Comparison of ENCODE assay signal across 8 cellular contexts in genomic region chr10:63573068-63573697, GRCh38. TPM values are rescaled to one million over a fixed set of nuclear protein-coding genes. Genes with fewer than 3 reads are reported as not detected.
DNase-seq lines count a peak whose midpoint lies in the region; ATAC-seq and TF ChIP-seq lines count a peak whose summit lies in the region.

No MANE protein-coding gene starts in this region.

- H3K4me3 ChIP-seq in SK-N-SH (ENCODE audit: low read depth in 2 of 2, low read length in 1 of 2) (no peak overlapping the region), fibroblast of villous mesenchyme (ENCODE audit: low read depth, low read length) (no peak overlapping the region), sigmoid colon (no peak overlapping the region)

- H3K27ac ChIP-seq in SK-N-SH (ENCODE audit: low read depth in 2 of 2, low read length in 1 of 2) (peak overlapping the region; percentile 73 to 97), sigmoid colon (peak overlapping the region; percentile 25 to 69 (median 63))

- no peak for DNase-seq in activated CD4-positive, CD25-positive, alpha-beta regulatory T cell (lab: John Stamatoyannopoulos, UW)
- DNase-seq in SK-N-SH (peak; percentile 33), fibroblast of villous mesenchyme (ENCODE audit: low read depth) (peak; percentile 82), sigmoid colon (no peak), mucosa of gallbladder (ENCODE audit: low spot score) (no peak), SKM-1 treated with dmso at 0.1 percent for 144 hours (lab: John Stamatoyannopoulos, UW; ENCODE audit: unreplicated experiment) (no peak)
- no peak for DNase-seq in activated CD4-positive, alpha-beta T cell treated with anti-CD3 and anti-CD28 coated beads, Interleukin-2, amount 50 U/mL, for 48 hours

- POLR2A ChIA-PET in SK-N-SH (lab: Yijun Ruan, JAX) = interaction anchor here (0.9 to 1.5 kb wide), 3 partner anchors 51 to 57 kb away, joined by 3 to 4 read pairs (median 4); no protein-coding TSS in a partner anchor

- peaks cover 9 to 19% of the 10 kb centered on the region in 2 experiments for H3K36me3 ChIP-seq in SK-N-SH (replicated peaks in 1 of 2; ENCODE audit: control insufficient read depth in 1 of 2, insufficient read depth in 2 of 2, low read length in 1 of 2)
- peaks cover 0 to under 1% (median 0%) of the 10 kb centered on the region in 4 donors for H3K36me3 ChIP-seq in sigmoid colon

- no peaks in the 10 kb centered on the region for H3K79me2 ChIP-seq in SK-N-SH (ENCODE audit: insufficient read depth)

- peak overlapping the region; percentile 35; the same call in 1 of the 2 replicates for H2AFZ ChIP-seq in SK-N-SH (ENCODE audit: low read depth)

- H3K27me3 ChIP-seq in SK-N-SH (ENCODE audit: insufficient read depth) (no peaks in the 10 kb centered on the region), sigmoid colon (no peaks in the 10 kb centered on the region)

- H4K20me1 ChIP-seq in SK-N-SH (ENCODE audit: insufficient read depth) = no peaks in the 10 kb centered on the region

- CTCF ChIA-PET in SK-N-SH (lab: Yijun Ruan, JAX) = interaction anchor here (0.6 to 1.4 kb wide), 6 partner anchors 10 to 415 kb away, joined by 3 read pairs; no protein-coding TSS in a partner anchor

- no peak for TF ChIP-seq RAD21 in SK-N-SH (IDR thresholded peaks at IDR 0.05; ENCODE audit: low read length)

- H3K9me3 ChIP-seq in SK-N-SH = no peaks in the 10 kb centered on the region
- H3K9me3 ChIP-seq in sigmoid colon = no peaks in the 10 kb centered on the region

- H3K4me2 ChIP-seq in SK-N-SH = peak overlapping the region; percentile 56

- no peak for TF ChIP-seq POLR2A in sigmoid colon (IDR thresholded peaks at IDR 0.05)

- WGBS in SK-N-SH (ENCODE audit: low lambda C conversion rate) = 15% methylated on average over 3 of the region's 3 CpGs
- WGBS in sigmoid colon, 2 donors = 20 to 36% methylated on average over 3 of the region's 3 CpGs

- no peaks in the 10 kb centered on the region for H3K9me2 ChIP-seq in SK-N-SH

- no peak overlapping the region; the same call in 1 of the 2 replicates for H3K9ac ChIP-seq in SK-N-SH

- TF ChIP-seq CTCF in SK-N-SH (IDR thresholded peaks at IDR 0.05) (no peak), fibroblast of villous mesenchyme (IDR thresholded peaks at IDR 0.05; ENCODE audit: insufficient read depth, low read depth, low read length) (no peak), sigmoid colon (IDR thresholded peaks at IDR 0.05) (no peak)

- TF ChIP-seq EP300 in SK-N-SH (IDR thresholded peaks at IDR 0.05; ENCODE audit: borderline replicate concordance in 1 of 2, low read depth in 1 of 2, low read length in 1 of 2) = no peak; a peak in 1 of 4 replicates
- TF ChIP-seq EP300 in sigmoid colon (IDR thresholded peaks at IDR 0.05) = no peak

- peak; percentile 58 to 84 for ATAC-seq in activated CD4-positive, CD25-positive, alpha-beta regulatory T cell treated with anti-CD3 and anti-CD28 coated beads, Interleukin-2, amount 50 U/mL, for 24 hours

- H3K4me1 ChIP-seq in SK-N-SH (ENCODE audit: control insufficient read depth in 1 of 2, insufficient read depth in 2 of 2, low read depth in 1 of 2, low read length in 1 of 2) (peaks cover 15 to 21% of the 10 kb centered on the region in 2 experiments; a peak in 3 of 4 replicates), sigmoid colon (peaks cover 0 to 30% (median 26%) of the 10 kb centered on the region in 4 donors)

- intact Hi-C loops in sigmoid colon (cut with DNase I) = no loop called here

- peaks cover 16% of the 10 kb centered on the region for H3F3A ChIP-seq in SK-N-SH (replicated peaks; ENCODE audit: insufficient read depth)

TF ChIP-seq in SK-N-SH, 30 proteins besides CTCF, POLR2A, EP300 and RAD21:
- TF ChIP-seq GATA2 (CRISPR knock-in tag; IDR thresholded peaks at IDR 0.05) (peak; percentile 72), TCF12 (IDR thresholded peaks at IDR 0.05) (peak; percentile 73), RFX5 (IDR thresholded peaks at IDR 0.05; ENCODE audit: low read length) (no peak), RCOR1 (IDR thresholded peaks at IDR 0.05; ENCODE audit: low read length) (0 out of 2 replicates have a peak, but pooled peaks have one; percentile 18), PBX3 (IDR thresholded peaks at IDR 0.05) (0 out of 2 replicates have a peak, but pooled peaks have one; percentile 10), NFIC (IDR thresholded peaks at IDR 0.05; ENCODE audit: borderline replicate concordance) (peak; percentile 49; the same call in 1 of the 2 replicates)

RNA-seq across cellular contexts. Expression of gene REEP3, which starts 52.0 kb away (rescaled TPM):
- polyA plus RNA-seq in SK-N-SH (2012; rRNA removed) = 7.6 and 9.6 TPM in 2 replicates
- polyA plus RNA-seq in SK-N-SH (2012; cell fraction: cytosol; rRNA removed) = 13.0 and 17.1 TPM in 2 replicates
- polyA plus RNA-seq in SK-N-SH (2012; cell fraction: nucleus; rRNA removed) = 2.8 and 4.7 TPM in 2 replicates
- total RNA-seq in fibroblast of villous mesenchyme = 57.3 and 127 TPM in 2 replicates
- total RNA-seq in sigmoid colon = 100 to 1,000 TPM in 2 of 4 donors, 10 to 100 TPM in 2; 69.2 to 116 (median 101) TPM
- 10 to 100 TPM in 1 of 3 donors, 1 to 10 TPM in 2; 8.6 to 10.2 (median 9.3) TPM for polyA plus RNA-seq in sigmoid colon
- 53.4 TPM for total RNA-seq in mucosa of gallbladder

Comparison
In these comparisons a context has a peak if more than half of its experiments do, and no peak if none do; other contexts are left out.
1. DNase-seq: peak in SK-N-SH (single experiment) and fibroblast of villous mesenchyme (single experiment); none in activated CD4-positive, CD25-positive, alpha-beta regulatory T cell (0 of 4), sigmoid colon (single experiment), mucosa of gallbladder (single experiment), activated CD4-positive, alpha-beta T cell treated with anti-CD3 and anti-CD28 coated beads, Interleukin-2, amount 50 U/mL, for 48 hours (0 of 2) and SKM-1 treated with dmso at 0.1 percent for 144 hours (single experiment).